8 cellular contexts compared by ENCODE assay signal in genomic region chr14:103808403-103809001, GRCh38. TPM values are rescaled to one million over a fixed set of nuclear protein-coding genes. Genes with fewer than 3 reads are reported as not detected.
DNase-seq lines count a peak whose midpoint lies in the region; ATAC-seq and TF ChIP-seq lines count a peak whose summit lies in the region.

No MANE protein-coding gene starts in this region.

- no peaks in the 10 kb centered on the region for H3K27me3 Mint-ChIP-seq in naive thymus-derived CD8-positive, alpha-beta T cell
- H3K27me3 Mint-ChIP-seq in stimulated activated naive B cell treated with anti-CD40 and anti-IgM and Interleukin-4, amounts not matched to agents 10 μg/mL and 1 μg/mL and 100 μg/mL, for 72 hours = no peaks in the 10 kb centered on the region

- H3K27ac Mint-ChIP-seq in naive thymus-derived CD8-positive, alpha-beta T cell = no peak overlapping the region
- H3K27ac Mint-ChIP-seq in stimulated activated naive B cell treated with anti-CD40 and anti-IgM and Interleukin-4, amounts not matched to agents 10 μg/mL and 1 μg/mL and 100 μg/mL, for 72 hours = no peak overlapping the region

- no peak for TF ChIP-seq EP300 in esophagus muscularis mucosa (IDR thresholded peaks at IDR 0.05)

- no peaks in the 10 kb centered on the region for H3K36me3 Mint-ChIP-seq in naive thymus-derived CD8-positive, alpha-beta T cell
- no peaks in the 10 kb centered on the region for H3K36me3 Mint-ChIP-seq in stimulated activated naive B cell treated with anti-CD40 and anti-IgM and Interleukin-4, amounts not matched to agents 10 μg/mL and 1 μg/mL and 100 μg/mL, for 72 hours

- DNase-seq in C1 segment of cervical spinal cord (lab: John Stamatoyannopoulos, UW) (peak in 10 of 14 donors; percentile 3 to 56 (median 12)), HPDE6-E6E7 (ENCODE audit: extremely low spot score) (peak; percentile 45), NT2/D1 (ENCODE audit: low read depth, low spot score) (peak; percentile 42), activated T-cell treated with anti-CD3 and anti-CD28 coated beads for 1 hour (ENCODE audit: low read depth) (peak; percentile 58), esophagus muscularis mucosa (ENCODE audit: extremely low spot score) (peak; percentile 92)
- peak; percentile 40 to 86 (median 66) for DNase-seq in naive thymus-derived CD8-positive, alpha-beta T cell
- peak; percentile 35 for DNase-seq in stimulated activated naive B cell treated with anti-CD40 and anti-IgM and Interleukin-4, amounts not matched to agents 10 μg/mL and 1 μg/mL and 100 μg/mL, for 72 hours

- H3K4me1 ChIP-seq in NT2/D1 (ENCODE audit: insufficient read depth, insufficient read length) (no peaks in the 10 kb centered on the region), esophagus muscularis mucosa (peaks cover 29 to 46% (median 34%) of the 10 kb centered on the region in 4 donors)

- intact Hi-C loops in esophagus muscularis mucosa (cut with DNase I) = loop anchor here (5.0 kb wide), 2 partner anchors 39 to 169 kb away; partner anchors contain the start of gene PPP1R13B

- POLR2A ChIA-PET in naive thymus-derived CD8-positive, alpha-beta T cell (lab: Charles Lee) = interaction anchor here (1.0 kb wide), 1 partner anchor 102 kb away, joined by 6 read pairs; no protein-coding TSS in a partner anchor

- H3K9me3 Mint-ChIP-seq in naive thymus-derived CD8-positive, alpha-beta T cell = no peaks in the 10 kb centered on the region
- no peaks in the 10 kb centered on the region for H3K9me3 Mint-ChIP-seq in stimulated activated naive B cell treated with anti-CD40 and anti-IgM and Interleukin-4, amounts not matched to agents 10 μg/mL and 1 μg/mL and 100 μg/mL, for 72 hours

- no peak overlapping the region for H3K4me3 Mint-ChIP-seq in naive thymus-derived CD8-positive, alpha-beta T cell
- no peak overlapping the region for H3K4me3 Mint-ChIP-seq in stimulated activated naive B cell treated with anti-CD40 and anti-IgM and Interleukin-4, amounts not matched to agents 10 μg/mL and 1 μg/mL and 100 μg/mL, for 72 hours

- peak; percentile 81 to 97 for ATAC-seq in naive thymus-derived CD8-positive, alpha-beta T cell
- ATAC-seq in stimulated activated naive B cell treated with anti-CD40 and anti-IgM and Interleukin-4, amounts not matched to agents 10 μg/mL and 1 μg/mL and 100 μg/mL, for 72 hours (replicated peaks) = peak; percentile 78 to 82
- no peak for ATAC-seq in GM18907 (IDR thresholded peaks at IDR 0.05; ENCODE audit: unreplicated experiment)

- H3K4me3 ChIP-seq in NT2/D1 (ENCODE audit: insufficient read length, low read depth) = no peak overlapping the region
- H3K4me3 ChIP-seq in esophagus muscularis mucosa = no peak overlapping the region

- peak; percentile 85 to 90 (median 89) for TF ChIP-seq CTCF in esophagus muscularis mucosa (IDR thresholded peaks at IDR 0.05)

- no peaks in the 10 kb centered on the region for H3K9me3 ChIP-seq in NT2/D1 (ENCODE audit: insufficient read depth, low read length)
- H3K9me3 ChIP-seq in esophagus muscularis mucosa = no peaks in the 10 kb centered on the region

- no peak overlapping the region for H3K9ac ChIP-seq in NT2/D1 (ENCODE audit: insufficient read length, low read depth)

- H3K4me1 Mint-ChIP-seq in naive thymus-derived CD8-positive, alpha-beta T cell = peaks cover 8 to 18% (median 16%) of the 10 kb centered on the region in 4 donors
- H3K4me1 Mint-ChIP-seq in stimulated activated naive B cell treated with anti-CD40 and anti-IgM and Interleukin-4, amounts not matched to agents 10 μg/mL and 1 μg/mL and 100 μg/mL, for 72 hours = peaks cover 15 to 17% of the 10 kb centered on the region in 2 donors

- H3K27ac ChIP-seq in esophagus muscularis mucosa (replicated peaks in 1 of 4) = no peak overlapping the region

- TF ChIP-seq POLR2A in esophagus muscularis mucosa (IDR thresholded peaks at IDR 0.05; ENCODE audit: low read depth) = no peak

- H3K27me3 ChIP-seq in NT2/D1 (ENCODE audit: insufficient read depth, insufficient read length) (no peaks in the 10 kb centered on the region), esophagus muscularis mucosa (no peaks in the 10 kb centered on the region)

- H3K36me3 ChIP-seq in NT2/D1 (ENCODE audit: insufficient read depth, insufficient read length, low read length) = no peaks in the 10 kb centered on the region
- no peaks in the 10 kb centered on the region for H3K36me3 ChIP-seq in esophagus muscularis mucosa

- 50% methylated on average over 6 of the region's 6 CpGs for WGBS in esophagus muscularis mucosa

RNA-seq across cellular contexts. Expression of gene PPP1R13B, which starts 38.9 kb away (rescaled TPM):
- total RNA-seq in esophagus muscularis mucosa = 10 to 100 TPM; 19.9 to 25.2 (median 23.6) TPM
- total RNA-seq in naive thymus-derived CD8-positive, alpha-beta T cell = 10 to 100 TPM; 38.0 to 40.3 TPM
- 1 to 10 TPM; 2.5 to 6.8 (median 4.1) TPM for polyA plus RNA-seq in naive thymus-derived CD8-positive, alpha-beta T cell

Comparison
In these comparisons a context has a peak if more than half of its experiments do, and no peak if none do; other contexts are left out.
1. DNase-seq: peak in every context shown above with its lines; median percentile 92 in esophagus muscularis mucosa; 66 in naive thymus-derived CD8-positive, alpha-beta T cell; 58 in activated T-cell treated with anti-CD3 and anti-CD28 coated beads for 1 hour; 45 in HPDE6-E6E7; 42 in NT2/D1; 35 in stimulated activated naive B cell treated with anti-CD40 and anti-IgM and Interleukin-4, amounts not matched to agents 10 μg/mL and 1 μg/mL and 100 μg/mL, for 72 hours; 12 in C1 segment of cervical spinal cord.